1 cellular context compared by ENCODE assay signal in genomic region chr6:15131234-15132195, GRCh38.
TF ChIP-seq lines count a peak whose summit lies in the region.

No MANE protein-coding gene starts in this region.

TF ChIP-seq in IMR-90, 13 proteins besides CTCF, POLR2A, EP300 and RAD21:
- TF ChIP-seq USF2 (IDR thresholded peaks at IDR 0.05; ENCODE audit: low read depth, low read length) (no peak), MAFK (IDR thresholded peaks at IDR 0.05; ENCODE audit: low read depth, low read length) (peak; percentile 76)
